In genomic region chr5:43680286-43680685, GRCh38 we compare ENCODE assay signal across 17 cellular contexts.
DNase-seq lines count a peak whose midpoint lies in the region; ATAC-seq and TF ChIP-seq lines count a peak whose summit lies in the region.
"Had no signal": no experiment of that assay in that cellular context is flagged by ENCODE, and none has a peak within 500 bp of the region (broad histone marks: within the 10 kb centered on the region; RNA-seq: fewer than 3 reads in every experiment).

No MANE protein-coding gene starts in this region.

- no peaks in the 10 kb centered on the region for H3K27me3 ChIP-seq in right cardiac atrium (ENCODE audit: control insufficient read depth, insufficient read depth)

- H3K4me1 ChIP-seq in right cardiac atrium (ENCODE audit: control insufficient read depth, insufficient read depth, low read length), result peaks cover 2% of the 10 kb centered on the region

- no peak for DNase-seq in left ventricle myocardium superior
- no peak for DNase-seq in right cardiac atrium
- peak; percentile 55 to 75 for DNase-seq in NCI-H446 (lab: John Stamatoyannopoulos, UW)
- peak; percentile 28 for DNase-seq in fibroblast of mammary gland (ENCODE audit: low read depth)
- DNase-seq in HUDEP-2 (lab: John Stamatoyannopoulos, UW; ENCODE audit: unreplicated experiment in 76 of 76), result no peak
- no peak for DNase-seq in NCI-H1092 (lab: John Stamatoyannopoulos, UW)
- DNase-seq: ACHN, AML-193, DND-41, NCI-H2029, NCI-H510A, NCI-H774, RPMI8226, SIG-M5 had no signal

- intact Hi-C loops in left ventricle myocardium superior (cut with micrococcal nuclease), result no loop called here
- intact Hi-C loops in right cardiac atrium (cut with DNase I), result no loop called here

- H3K4me3 ChIP-seq in right cardiac atrium (ENCODE audit: low read length) (no peak overlapping the region), fibroblast of mammary gland (ENCODE audit: control insufficient read depth, low read depth, low read length) (no peak overlapping the region)
- H3K4me3 ChIP-seq: HAP-1, K562 had no signal

- no peak overlapping the region for H3K27ac ChIP-seq in right cardiac atrium (ENCODE audit: low read length)

- WGBS in right cardiac atrium, result 59% methylated on average over 4 of the region's 4 CpGs

- no peak for TF ChIP-seq CTCF in fibroblast of mammary gland (conservative IDR thresholded peaks at IDR 0.05; ENCODE audit: control insufficient read depth, insufficient read depth, low read depth, low read length)

- ATAC-seq in left ventricle myocardium superior (peak; percentile 23), right cardiac atrium (no peak), HG03175 (IDR thresholded peaks at IDR 0.05; ENCODE audit: unreplicated experiment) (no peak)
- ATAC-seq: K562 had no signal

- no peaks in the 10 kb centered on the region for H3K9me3 ChIP-seq in right cardiac atrium (ENCODE audit: control insufficient read depth, low read length)
- H3K9me3 ChIP-seq: HAP-1 had no signal

Comparison
In these comparisons a context has a peak if more than half of its experiments do, and no peak if none do; other contexts are left out.
1. DNase-seq: peak in NCI-H446 (2 of 2) and fibroblast of mammary gland (single experiment); none in left ventricle myocardium superior (single experiment), right cardiac atrium (0 of 3), HUDEP-2 (0 of 76) and NCI-H1092 (single experiment).